Comparison of ENCODE assay signal across 14 cellular contexts in genomic region chr20:8082999-8083398, GRCh38. TPM values are rescaled to one million over a fixed set of nuclear protein-coding genes. Genes with fewer than 3 reads are reported as not detected.
DNase-seq lines count a peak whose midpoint lies in the region; ATAC-seq and TF ChIP-seq lines count a peak whose summit lies in the region.
"Had no signal": no experiment of that assay in that cellular context is flagged by ENCODE, and none has a peak within 500 bp of the region (broad histone marks: within the 10 kb centered on the region; RNA-seq: fewer than 3 reads in every experiment).

No MANE protein-coding gene starts in this region.

- peaks cover 0 to 9% (median 0%) of the 10 kb centered on the region in 9 donors for H3K4me1 ChIP-seq in heart right ventricle
- H3K4me1 ChIP-seq: right lobe of liver had no signal

- H3K27ac Mint-ChIP-seq in Calu3 (ENCODE audit: unreplicated experiment) (no peak overlapping the region), type B pancreatic cell (no peak overlapping the region)
- H3K27ac Mint-ChIP-seq: activated naive CD8-positive, alpha-beta T cell treated with anti-CD3 and anti-CD28 coated beads, Interleukin-2, amount 50 U/mL, for 24 hours; CD4-positive, alpha-beta memory T cell had no signal

- H3K4me3 Mint-ChIP-seq in Calu3 (ENCODE audit: low read depth, unreplicated experiment) (no peak overlapping the region), type B pancreatic cell (no peak overlapping the region)
- H3K4me3 Mint-ChIP-seq: activated naive CD8-positive, alpha-beta T cell treated with anti-CD3 and anti-CD28 coated beads, Interleukin-2, amount 50 U/mL, for 24 hours; CD4-positive, alpha-beta memory T cell had no signal

- H3K9me3 ChIP-seq in heart right ventricle = no peaks in the 10 kb centered on the region
- H3K9me3 ChIP-seq: right lobe of liver, upper lobe of left lung had no signal

- H3K36me3 Mint-ChIP-seq in Calu3 (ENCODE audit: insufficient read depth, unreplicated experiment) = no peaks in the 10 kb centered on the region
- no peaks in the 10 kb centered on the region for H3K36me3 Mint-ChIP-seq in type B pancreatic cell
- H3K36me3 Mint-ChIP-seq: CD4-positive, alpha-beta memory T cell had no signal

- no peaks in the 10 kb centered on the region for H3K27me3 ChIP-seq in heart right ventricle
- H3K27me3 ChIP-seq: right lobe of liver, upper lobe of left lung had no signal

- H3K9me3 Mint-ChIP-seq in Calu3 (ENCODE audit: low read depth, unreplicated experiment) (no peaks in the 10 kb centered on the region), type B pancreatic cell (peaks cover 6% of the 10 kb centered on the region)
- H3K9me3 Mint-ChIP-seq: activated naive CD8-positive, alpha-beta T cell treated with anti-CD3 and anti-CD28 coated beads, Interleukin-2, amount 50 U/mL, for 24 hours; CD4-positive, alpha-beta memory T cell had no signal

- no TSS peak for BruUV-seq in Calu3 (replicated peaks; lab: Mats Ljungman, UMichigan)

- CTCF ChIA-PET in Calu3 (lab: Charles Lee) = no interaction called here

- no peaks in the 10 kb centered on the region for H3K36me3 ChIP-seq in heart right ventricle
- H3K36me3 ChIP-seq: right lobe of liver, upper lobe of left lung had no signal

- H3K27me3 Mint-ChIP-seq in Calu3 (ENCODE audit: unreplicated experiment) = no peaks in the 10 kb centered on the region
- peaks cover 6% of the 10 kb centered on the region for H3K27me3 Mint-ChIP-seq in type B pancreatic cell

- TF ChIP-seq CTCF in heart right ventricle (IDR thresholded peaks at IDR 0.05) (no peak), Calu3 (IDR thresholded peaks at IDR 0.05; ENCODE audit: unreplicated experiment) (no peak), type B pancreatic cell (conservative IDR thresholded peaks at IDR 0.05) (no peak)

- peak in 7 of 8 donors; percentile 80 to 94 (median 82) for ATAC-seq in heart right ventricle
- ATAC-seq: activated naive CD8-positive, alpha-beta T cell treated with anti-CD3 and anti-CD28 coated beads, Interleukin-2, amount 50 U/mL, for 24 hours had no signal

- H3K27ac ChIP-seq in heart right ventricle = no peak overlapping the region
- H3K27ac ChIP-seq: right lobe of liver, upper lobe of left lung had no signal

- DNase-seq in AG08396 (ENCODE audit: low spot score) (peak; percentile 7), GM04504 (ENCODE audit: low read depth) (peak; percentile 43), NCI-H82 (lab: John Stamatoyannopoulos, UW) (peak; percentile 74), heart right ventricle (peak in 1 of 2 donors; percentile 9), Calu3 (no peak), SW480 (ENCODE audit: low spot score) (no peak), type B pancreatic cell (ENCODE audit: extremely low spot score, unreplicated experiment) (no peak), iPS-NIHi7 (ENCODE audit: extremely low spot score) (no peak)
- DNase-seq: activated naive CD8-positive, alpha-beta T cell treated with anti-CD3 and anti-CD28 coated beads, Interleukin-2, amount 50 U/mL, for 24 hours; CD4-positive, alpha-beta memory T cell; Kasumi-1; right lobe of liver; T-helper 9 cell; upper lobe of left lung had no signal

- no peak overlapping the region for H3K4me3 ChIP-seq in heart right ventricle
- H3K4me3 ChIP-seq: right lobe of liver, upper lobe of left lung had no signal

- no peaks in the 10 kb centered on the region for H3K4me1 Mint-ChIP-seq in Calu3 (ENCODE audit: low read depth, unreplicated experiment)
- peaks cover 3% of the 10 kb centered on the region for H3K4me1 Mint-ChIP-seq in type B pancreatic cell (ENCODE audit: unreplicated experiment)
- H3K4me1 Mint-ChIP-seq: activated naive CD8-positive, alpha-beta T cell treated with anti-CD3 and anti-CD28 coated beads, Interleukin-2, amount 50 U/mL, for 24 hours; CD4-positive, alpha-beta memory T cell had no signal

- intact Hi-C loops in heart right ventricle (cut with DNase I) = no loop called here
- intact Hi-C loops in Calu3 (cut with micrococcal nuclease; ENCODE audit: unreplicated experiment) = no loop called here

RNA-seq across cellular contexts. Expression of gene PLCB1, which starts 49.1 kb away (rescaled TPM):
- 10 to 100 TPM in 1 of 10 donors, 1 to 10 TPM in 9; 3.6 to 12.7 (median 7.5) TPM for total RNA-seq in heart right ventricle
- 1 to 10 TPM; 2.2 to 4.6 TPM for polyA plus RNA-seq in heart right ventricle
- total RNA-seq in Calu3 (2022) = 6.0 and 7.6 TPM in 2 replicates
- total RNA-seq in type B pancreatic cell (ENCODE audit: low replicate concordance) = 12.0 and 17.9 TPM in 2 replicates

Comparison
In these comparisons a context has a peak if more than half of its experiments do, and no peak if none do; other contexts are left out.
1. DNase-seq: peak in AG08396 (single experiment), GM04504 (single experiment) and NCI-H82 (single experiment); none in Calu3 (single experiment), SW480 (single experiment), type B pancreatic cell (single experiment) and iPS-NIHi7 (single experiment).